ENCODE assay signal across 1 cellular context in genomic region chr19:8877854-8878705, GRCh38.
TF ChIP-seq lines count a peak whose summit lies in the region.

No MANE protein-coding gene starts in this region.

TF ChIP-seq in HCT116, 20 proteins besides CTCF, POLR2A, EP300 and RAD21 (continued from another document):
- peak; percentile 35; the same call in 1 of the 2 replicates for TF ChIP-seq CBX3 (IDR thresholded peaks at IDR 0.05; ENCODE audit: low read depth)
